In the genomic region with DNA sequence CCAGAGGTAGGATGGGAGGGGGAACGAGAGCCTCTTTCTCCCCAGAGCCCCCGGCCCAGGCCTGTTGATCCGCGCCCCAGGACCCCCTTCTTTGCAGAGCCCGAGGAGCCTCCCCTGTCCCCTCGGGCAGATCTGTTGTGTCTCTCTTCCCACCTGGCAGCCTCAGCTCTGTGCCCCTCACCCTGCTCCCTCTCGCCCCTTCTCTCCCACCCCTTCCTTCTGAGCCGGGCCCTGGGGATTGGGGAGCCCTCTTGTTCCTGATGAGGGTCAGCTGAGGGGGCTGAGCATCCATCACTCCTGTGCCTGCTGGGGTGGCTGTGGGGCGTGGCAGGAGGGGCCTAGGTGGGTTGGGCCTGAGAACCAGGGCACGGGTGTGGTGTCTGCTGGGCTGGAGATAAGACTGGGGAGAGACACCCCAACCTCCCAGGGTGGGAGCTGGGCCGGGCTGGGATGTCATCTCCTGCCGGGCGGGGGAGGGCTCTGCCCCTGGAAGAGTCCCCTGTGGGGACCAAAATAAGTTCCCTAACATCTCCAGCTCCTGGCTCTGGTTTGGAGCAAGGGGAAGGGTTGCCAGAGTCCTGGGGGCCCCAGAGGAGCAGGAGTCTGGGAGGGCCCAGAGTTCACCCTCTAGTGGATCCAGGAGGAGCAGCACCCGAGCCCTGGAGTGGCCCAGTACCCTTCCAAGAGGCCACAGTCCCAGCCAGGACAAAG, we compare ENCODE assay signal across 7 cellular contexts.
DNase-seq lines count a peak whose midpoint lies in the region; TF ChIP-seq lines count a peak whose summit lies in the region.

No MANE protein-coding gene starts in this region.

- POLR2A ChIA-PET in activated CD4-positive, alpha-beta memory T cell treated with anti-CD3 and anti-CD28 coated beads, Interleukin-2, amount 10 ng/mL, durations not matched to agents 7 days and 5 days (lab: Charles Lee) = no interaction called here

- no peaks in the 10 kb centered on the region for H3K79me1 ChIP-seq in neuronal stem cell (ENCODE audit: low read depth, low read length)

- no peak overlapping the region for H4K91ac ChIP-seq in neuronal stem cell (ENCODE audit: low read depth, low read length, poor library complexity)

- H3K14ac ChIP-seq in neuronal stem cell (ENCODE audit: low read length) = no peak overlapping the region

- H3K18ac ChIP-seq in neuronal stem cell (ENCODE audit: low read length) = peak overlapping the region; percentile 65

- peaks cover 9 to 38% of the 10 kb centered on the region in 2 donors for H3K36me3 ChIP-seq in neuronal stem cell (replicated peaks in 1 of 2; ENCODE audit: control insufficient read depth in 2 of 2, insufficient read depth in 2 of 2, low read length in 2 of 2)

- TF ChIP-seq CTCF in GM12865 (IDR thresholded peaks at IDR 0.05; ENCODE audit: insufficient read depth, low read depth, low read length, missing control alignments) = peak; percentile 23
- peak; percentile 37 for TF ChIP-seq CTCF in LNCaP clone FGC (IDR thresholded peaks at IDR 0.05; ENCODE audit: control insufficient read depth, extremely low read depth, insufficient read depth)

- no peaks in the 10 kb centered on the region for H3K27me3 ChIP-seq in neuronal stem cell (ENCODE audit: control insufficient read depth in 3 of 3, insufficient read depth in 3 of 3, low read depth in 1 of 3, low read length in 3 of 3)

- H3K27ac ChIP-seq in neuronal stem cell (replicated peaks; ENCODE audit: low read length) = no peak overlapping the region

- no peaks in the 10 kb centered on the region for H3K9me3 ChIP-seq in neuronal stem cell (replicated peaks in 1 of 2; ENCODE audit: control insufficient read depth in 2 of 2, insufficient read depth in 1 of 2, low read depth in 1 of 2, low read length in 2 of 2)

- peak overlapping the region; percentile 62 for H2BK15ac ChIP-seq in neuronal stem cell (ENCODE audit: low read length)

- no peak overlapping the region for H3K23ac ChIP-seq in neuronal stem cell (ENCODE audit: low read depth, low read length, poor library complexity)

- H3K36me3 Mint-ChIP-seq in activated CD4-positive, alpha-beta memory T cell treated with anti-CD3 and anti-CD28 coated beads, Interleukin-2, amount 10 ng/mL, durations not matched to agents 7 days and 5 days (ENCODE audit: low read depth) = no peaks in the 10 kb centered on the region

- H2BK5ac ChIP-seq in neuronal stem cell (ENCODE audit: low read length) = peak overlapping the region; percentile 47

- peaks cover 14 to 15% of the 10 kb centered on the region in 2 donors for H3K4me1 ChIP-seq in neuronal stem cell (ENCODE audit: control insufficient read depth in 2 of 2, insufficient read depth in 1 of 2, low read depth in 1 of 2, low read length in 2 of 2)

- DNase-seq in GM12865 (ENCODE audit: low read depth) (peak; percentile 18), LNCaP clone FGC (ENCODE audit: low read depth) (no peak), dermis blood vessel endothelial cell (peak; percentile 48), neuronal stem cell (ENCODE audit: low spot score) (no peak), SKM-1 (lab: John Stamatoyannopoulos, UW; ENCODE audit: unreplicated experiment) (no peak), NCI-H345 (lab: John Stamatoyannopoulos, UW) (no peak)
- no peak for DNase-seq in activated CD4-positive, alpha-beta memory T cell treated with anti-CD3 and anti-CD28 coated beads, Interleukin-2, amount 10 ng/mL, durations not matched to agents 7 days and 5 days

- WGBS in neuronal stem cell (ENCODE audit: extremely low coverage in 2 of 2, insufficient read length in 2 of 2, insufficient replicate concordance in 1 of 2), 2 donors = no CpG with 5 or more reads among the region's 14 CpGs

- no peak overlapping the region for H3K4ac ChIP-seq in neuronal stem cell (ENCODE audit: low read length)

- no peaks in the 10 kb centered on the region for H3K9me3 Mint-ChIP-seq in activated CD4-positive, alpha-beta memory T cell treated with anti-CD3 and anti-CD28 coated beads, Interleukin-2, amount 10 ng/mL, durations not matched to agents 7 days and 5 days

- no peak overlapping the region for H3K4me3 Mint-ChIP-seq in activated CD4-positive, alpha-beta memory T cell treated with anti-CD3 and anti-CD28 coated beads, Interleukin-2, amount 10 ng/mL, durations not matched to agents 7 days and 5 days

- no peak overlapping the region for H4K8ac ChIP-seq in neuronal stem cell (ENCODE audit: low read depth, low read length)

- no peak overlapping the region for H3K4me2 ChIP-seq in neuronal stem cell (ENCODE audit: insufficient read depth, low read length, poor library complexity, severe bottlenecking)

- H3K27me3 Mint-ChIP-seq in activated CD4-positive, alpha-beta memory T cell treated with anti-CD3 and anti-CD28 coated beads, Interleukin-2, amount 10 ng/mL, durations not matched to agents 7 days and 5 days = peaks cover under 1% of the 10 kb centered on the region

- H3K9ac ChIP-seq in neuronal stem cell (ENCODE audit: low read depth, low read length, poor library complexity) = no peak overlapping the region

- H2BK12ac ChIP-seq in neuronal stem cell (ENCODE audit: low read length) = no peak overlapping the region

- no peak overlapping the region for H2BK120ac ChIP-seq in neuronal stem cell (ENCODE audit: low read depth, low read length)

- H3K27ac Mint-ChIP-seq in activated CD4-positive, alpha-beta memory T cell treated with anti-CD3 and anti-CD28 coated beads, Interleukin-2, amount 10 ng/mL, durations not matched to agents 7 days and 5 days = no peak overlapping the region

- H3K4me1 Mint-ChIP-seq in activated CD4-positive, alpha-beta memory T cell treated with anti-CD3 and anti-CD28 coated beads, Interleukin-2, amount 10 ng/mL, durations not matched to agents 7 days and 5 days = no peaks in the 10 kb centered on the region

- H3K4me3 ChIP-seq in GM12865 (ENCODE audit: low read depth, low read length) (no peak overlapping the region), LNCaP clone FGC (ENCODE audit: low read depth, low read length) (no peak overlapping the region), neuronal stem cell (ENCODE audit: low read length in 2 of 2) (no peak overlapping the region)

- CTCF ChIA-PET in activated CD4-positive, alpha-beta memory T cell treated with anti-CD3 and anti-CD28 coated beads, Interleukin-2, amount 10 ng/mL, durations not matched to agents 7 days and 5 days (lab: Charles Lee) = interaction anchor here (0.8 kb wide), 1 partner anchor 14 kb away, joined by 3 read pairs; no protein-coding TSS in a partner anchor

- no peak overlapping the region for H2AFZ ChIP-seq in neuronal stem cell (ENCODE audit: low read length)

- H2AK5ac ChIP-seq in neuronal stem cell (ENCODE audit: low read depth, low read length) = peak overlapping the region; percentile 52

Comparison
In these comparisons a context has a peak if more than half of its experiments do, and no peak if none do; other contexts are left out.
1. DNase-seq: peak in GM12865 (single experiment) and dermis blood vessel endothelial cell (single experiment); none in LNCaP clone FGC (single experiment), neuronal stem cell (single experiment), activated CD4-positive, alpha-beta memory T cell treated with anti-CD3 and anti-CD28 coated beads, Interleukin-2, amount 10 ng/mL, durations not matched to agents 7 days and 5 days (single experiment), SKM-1 (single experiment) and NCI-H345 (single experiment).